In genomic region chr15:26295331-26295730, GRCh38 we compare ENCODE assay signal across 28 cellular contexts.
DNase-seq lines count a peak whose midpoint lies in the region; ATAC-seq and TF ChIP-seq lines count a peak whose summit lies in the region.
"Had no signal": no experiment of that assay in that cellular context is flagged by ENCODE, and none has a peak within 500 bp of the region (broad histone marks: within the 10 kb centered on the region; RNA-seq: fewer than 3 reads in every experiment).

No MANE protein-coding gene starts in this region.

- TF ChIP-seq POLR2A in lower leg skin (IDR thresholded peaks at IDR 0.05) = no peak

- H3K27ac Mint-ChIP-seq in GM23338 = no peak overlapping the region
- no peak overlapping the region for H3K27ac Mint-ChIP-seq in glutamatergic neuron (ENCODE audit: unreplicated experiment)
- H3K27ac Mint-ChIP-seq: activated CD4-positive, alpha-beta T cell treated with anti-CD3 and anti-CD28 coated beads for 36 hours; activated CD8-positive, alpha-beta T cell treated with anti-CD3 and anti-CD28 coated beads for 36 hours; activated T-helper 17 cell treated with anti-CD3 and anti-CD28 coated beads, Interleukin-2, amount 50 U/mL, for 72 hours; natural killer cell; stimulated activated effector memory CD8-positive, alpha-beta T cell treated with anti-CD3 and anti-CD28 coated beads, Interleukin-12 subunit alpha, Interleukin-12 subunit beta, amount 100 ng/mL, for 72 hours; type B pancreatic cell had no signal

- no peaks in the 10 kb centered on the region for H3K27me3 ChIP-seq in GM23338 (ENCODE audit: insufficient read depth)
- H3K27me3 ChIP-seq: BLaER1 treated with 17β-estradiol and CSF1 and Interleukin-3, amounts not matched to agents 10 nM and 100 nM; esophagus muscularis mucosa; SJCRH30 had no signal

- no peaks in the 10 kb centered on the region for H4K20me1 ChIP-seq in GM23338 (replicated peaks; ENCODE audit: insufficient read depth)
- H4K20me1 ChIP-seq: BLaER1 treated with 17β-estradiol and CSF1 and Interleukin-3, amounts not matched to agents 10 nM and 100 nM had no signal

- 60 to 65% methylated on average over 4 of the region's 4 CpGs for WGBS in lower leg skin, 2 donors

- no peaks in the 10 kb centered on the region for H3K79me2 ChIP-seq in GM23338 (replicated peaks; ENCODE audit: insufficient read depth)

- H3F3A ChIP-seq in GM23338 (replicated peaks; ENCODE audit: low read depth) = no peaks in the 10 kb centered on the region

- H3K4me3 Mint-ChIP-seq in GM23338 (no peak overlapping the region), glutamatergic neuron (ENCODE audit: unreplicated experiment) (no peak overlapping the region)
- H3K4me3 Mint-ChIP-seq: activated CD4-positive, alpha-beta T cell treated with anti-CD3 and anti-CD28 coated beads for 36 hours; activated CD8-positive, alpha-beta T cell treated with anti-CD3 and anti-CD28 coated beads for 36 hours; activated T-helper 17 cell treated with anti-CD3 and anti-CD28 coated beads, Interleukin-2, amount 50 U/mL, for 72 hours; natural killer cell; stimulated activated effector memory CD8-positive, alpha-beta T cell treated with anti-CD3 and anti-CD28 coated beads, Interleukin-12 subunit alpha, Interleukin-12 subunit beta, amount 100 ng/mL, for 72 hours; type B pancreatic cell had no signal

- ATAC-seq in GM23338 = peak; percentile 12; the same call in 1 of the 3 replicates
- ATAC-seq: activated CD4-positive, alpha-beta T cell treated with anti-CD3 and anti-CD28 coated beads for 36 hours; activated CD8-positive, alpha-beta T cell treated with anti-CD3 and anti-CD28 coated beads for 36 hours; activated T-helper 17 cell treated with anti-CD3 and anti-CD28 coated beads, Interleukin-2, amount 50 U/mL, for 72 hours; mucosa of descending colon; natural killer cell; stimulated activated effector memory CD8-positive, alpha-beta T cell treated with anti-CD3 and anti-CD28 coated beads, Interleukin-12 subunit alpha, Interleukin-12 subunit beta, amount 100 ng/mL, for 72 hours had no signal

- H3K4me1 Mint-ChIP-seq in GM23338 (peaks cover 26% of the 10 kb centered on the region), glutamatergic neuron (ENCODE audit: low read depth, unreplicated experiment) (peaks cover 2% of the 10 kb centered on the region)
- H3K4me1 Mint-ChIP-seq: activated CD4-positive, alpha-beta T cell treated with anti-CD3 and anti-CD28 coated beads for 36 hours; activated T-helper 17 cell treated with anti-CD3 and anti-CD28 coated beads, Interleukin-2, amount 50 U/mL, for 72 hours; natural killer cell; stimulated activated effector memory CD8-positive, alpha-beta T cell treated with anti-CD3 and anti-CD28 coated beads, Interleukin-12 subunit alpha, Interleukin-12 subunit beta, amount 100 ng/mL, for 72 hours had no signal

- intact Hi-C loops in lower leg skin (cut with DNase I; ENCODE audit: low total_unique reads) = no loop called here

- H3K4me1 ChIP-seq in GM23338 (ENCODE audit: insufficient read depth) = peaks cover 22% of the 10 kb centered on the region
- H3K4me1 ChIP-seq: BLaER1 treated with 17β-estradiol and CSF1 and Interleukin-3, amounts not matched to agents 10 nM and 100 nM; SJCRH30 had no signal

- peak overlapping the region; percentile 38; the same call in 1 of the 2 replicates for H2AFZ ChIP-seq in GM23338

- TF ChIP-seq CTCF in GM23338 (conservative IDR thresholded peaks at IDR 0.05; ENCODE audit: low read depth in 2 of 2) (no peak), glutamatergic neuron (IDR thresholded peaks at IDR 0.05; ENCODE audit: partially characterized antibody, unreplicated experiment) (no peak), coronary artery (IDR thresholded peaks at IDR 0.05) (no peak), lower leg skin (IDR thresholded peaks at IDR 0.05) (no peak)

- H3K9me2 ChIP-seq in GM23338 (ENCODE audit: insufficient read depth) = no peaks in the 10 kb centered on the region

- H3K36me3 Mint-ChIP-seq in GM23338 (ENCODE audit: low read depth) = peaks cover 18% of the 10 kb centered on the region
- peaks cover 12% of the 10 kb centered on the region for H3K36me3 Mint-ChIP-seq in glutamatergic neuron (ENCODE audit: unreplicated experiment)
- H3K36me3 Mint-ChIP-seq: brain; natural killer cell; stimulated activated effector memory CD8-positive, alpha-beta T cell treated with anti-CD3 and anti-CD28 coated beads, Interleukin-12 subunit alpha, Interleukin-12 subunit beta, amount 100 ng/mL, for 72 hours; type B pancreatic cell had no signal

- DNase-seq in DMS 273 (lab: John Stamatoyannopoulos, UW; ENCODE audit: unreplicated experiment) (peak; percentile 83), GM23338 (ENCODE audit: low spot score) (no peak), NCI-H524 (lab: John Stamatoyannopoulos, UW) (peak; percentile 64 to 93), inferior parietal cortex (ENCODE audit: extremely low spot score) (peak; percentile 27), glutamatergic neuron (no peak), coronary artery (ENCODE audit: low spot score) (no peak), NCI-H82 treated with DMSO at 0.1 percent for 48 hours (lab: John Stamatoyannopoulos, UW; ENCODE audit: unreplicated experiment) (no peak), lower leg skin (ENCODE audit: low spot score in 2 of 2) (no peak)
- DNase-seq: activated CD4-positive, alpha-beta T cell treated with anti-CD3 and anti-CD28 coated beads for 36 hours; activated CD8-positive, alpha-beta T cell treated with anti-CD3 and anti-CD28 coated beads for 36 hours; activated naive CD4-positive, alpha-beta T cell treated with anti-CD3 and anti-CD28 coated beads, Interleukin-2, amount 50 U/mL, for 16 hours; amniotic stem cell; foreskin fibroblast; mucosa of descending colon; natural killer cell; NCI-H2107; NCI-H526 treated with DMSO at 0.1 percent for 48 hours; occipital lobe; SJCRH30; SW 1271 had no signal

- no peak overlapping the region for H3K4me3 ChIP-seq in GM23338
- H3K4me3 ChIP-seq in coronary artery = no peak overlapping the region
- H3K4me3 ChIP-seq in lower leg skin (ENCODE audit: low read depth, poor library complexity, severe bottlenecking) = no peak overlapping the region
- H3K4me3 ChIP-seq: BLaER1 treated with 17β-estradiol and CSF1 and Interleukin-3, amounts not matched to agents 10 nM and 100 nM; dorsolateral prefrontal cortex; esophagus muscularis mucosa; lung; mucosa of descending colon; SJCRH30 had no signal

- H3K9me3 Mint-ChIP-seq in GM23338 = peaks cover 23% of the 10 kb centered on the region
- H3K9me3 Mint-ChIP-seq in glutamatergic neuron (ENCODE audit: unreplicated experiment) = peaks cover 4% of the 10 kb centered on the region
- H3K9me3 Mint-ChIP-seq: type B pancreatic cell had no signal

- no peak overlapping the region for H3K27ac ChIP-seq in GM23338 (ENCODE audit: low read depth)
- no peak overlapping the region for H3K27ac ChIP-seq in coronary artery
- H3K27ac ChIP-seq: BLaER1 treated with 17β-estradiol and CSF1 and Interleukin-3, amounts not matched to agents 10 nM and 100 nM; SJCRH30 had no signal

- no peaks in the 10 kb centered on the region for H3K36me3 ChIP-seq in GM23338 (ENCODE audit: insufficient read depth)
- H3K36me3 ChIP-seq: BLaER1 treated with 17β-estradiol and CSF1 and Interleukin-3, amounts not matched to agents 10 nM and 100 nM; esophagus muscularis mucosa; SJCRH30 had no signal

- peak overlapping the region; percentile 57 for H3K4me2 ChIP-seq in GM23338
- H3K4me2 ChIP-seq: BLaER1 treated with 17β-estradiol and CSF1 and Interleukin-3, amounts not matched to agents 10 nM and 100 nM had no signal

- H3K27me3 Mint-ChIP-seq in GM23338 (ENCODE audit: insufficient read depth, low read depth, poor library complexity) = peaks cover 6% of the 10 kb centered on the region
- H3K27me3 Mint-ChIP-seq in glutamatergic neuron (ENCODE audit: unreplicated experiment) = peaks cover 2% of the 10 kb centered on the region
- H3K27me3 Mint-ChIP-seq: activated CD4-positive, alpha-beta T cell treated with anti-CD3 and anti-CD28 coated beads for 36 hours; activated CD8-positive, alpha-beta T cell treated with anti-CD3 and anti-CD28 coated beads for 36 hours; activated T-helper 17 cell treated with anti-CD3 and anti-CD28 coated beads, Interleukin-2, amount 50 U/mL, for 72 hours had no signal

TF ChIP-seq in GM23338, 12 proteins besides CTCF, POLR2A, EP300 and RAD21 (continues in another document):
- TF ChIP-seq NANOG (IDR thresholded peaks at IDR 0.05; ENCODE audit: borderline replicate concordance) (no peak), EZH2 (IDR thresholded peaks at IDR 0.05; ENCODE audit: low read depth, unreplicated experiment) (no peak), CREB1 (CRISPR knock-in tag; IDR thresholded peaks at IDR 0.05; ENCODE audit: low read depth) (no peak)

Comparison
In these comparisons a context has a peak if more than half of its experiments do, and no peak if none do; other contexts are left out.
1. DNase-seq: peak in DMS 273 (single experiment), NCI-H524 (2 of 2) and inferior parietal cortex (single experiment); none in GM23338 (single experiment), glutamatergic neuron (single experiment), coronary artery (single experiment), NCI-H82 treated with DMSO at 0.1 percent for 48 hours (single experiment) and lower leg skin (0 of 2).